Comparison of ENCODE assay signal across 8 cellular contexts in the genomic region with DNA sequence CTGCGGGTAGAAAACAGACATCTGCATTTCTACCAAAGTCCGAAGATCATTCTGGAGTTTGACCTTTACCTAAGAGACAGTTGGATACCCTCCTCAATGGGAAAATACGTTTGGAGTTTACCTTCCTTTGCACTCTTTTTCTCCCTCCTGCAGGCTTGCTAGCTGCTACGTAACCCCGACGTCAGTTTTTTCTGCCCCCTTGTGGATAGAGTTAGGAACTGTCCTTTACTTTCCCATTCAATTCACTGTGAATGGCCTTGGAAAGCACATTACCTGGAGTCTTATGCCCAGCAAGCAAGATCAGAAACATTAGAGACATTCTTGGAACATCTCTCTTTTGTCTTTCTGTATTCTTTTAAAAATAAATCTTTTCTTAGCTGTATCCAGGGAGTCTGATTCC.
A peak's percentile ranks its signal among the peaks of the same experiment; 100 is the strongest.
DNase-seq lines count a peak whose midpoint lies in the region; ATAC-seq, FAIRE-seq and TF ChIP-seq lines count a peak whose summit lies in the region.

No MANE protein-coding gene starts in this region.

- ATAC-seq in foreskin keratinocyte = peak; percentile 41
- ATAC-seq in activated CD8-positive, alpha-beta memory T cell treated with anti-CD3 and anti-CD28 coated beads, Interleukin-2, amount 10 ng/mL, durations not matched to agents 7 days and 5 days = no peak

- H3K27ac ChIP-seq in foreskin keratinocyte = no peak overlapping the region

- H3K27ac Mint-ChIP-seq in activated CD8-positive, alpha-beta memory T cell treated with anti-CD3 and anti-CD28 coated beads, Interleukin-2, amount 10 ng/mL, durations not matched to agents 7 days and 5 days = no peak overlapping the region

- DNase-seq in SIG-M5 treated with dmso at 0.1 percent for 504 hours (lab: John Stamatoyannopoulos, UW; ENCODE audit: unreplicated experiment) (peak; percentile 33), SIG-M5 (lab: John Stamatoyannopoulos, UW) (no peak), HFF-Myc (ENCODE audit: extremely low read depth, low read depth) (no peak), NCI-H774 (lab: John Stamatoyannopoulos, UW) (peak; percentile 26), foreskin keratinocyte (no peak), urothelium cell line (ENCODE audit: low spot score) (peak; percentile 32), glomerular visceral epithelial cell (ENCODE audit: extremely low spot score) (no peak)
- no peak for DNase-seq in activated CD8-positive, alpha-beta memory T cell treated with anti-CD3 and anti-CD28 coated beads, Interleukin-2, amount 10 ng/mL, durations not matched to agents 7 days and 5 days

- TF ChIP-seq CTCF in HFF-Myc (IDR thresholded peaks at IDR 0.05; ENCODE audit: low read depth, low read length, missing control alignments) (peak; percentile 24), foreskin keratinocyte (conservative IDR thresholded peaks at IDR 0.05) (peak; percentile 53)

- CTCF ChIA-PET in activated CD8-positive, alpha-beta memory T cell treated with anti-CD3 and anti-CD28 coated beads, Interleukin-2, amount 10 ng/mL, durations not matched to agents 7 days and 5 days (lab: Charles Lee) = no interaction called here

- H3K27me3 ChIP-seq in foreskin keratinocyte = no peaks in the 10 kb centered on the region

- no peaks in the 10 kb centered on the region for H3K4me1 ChIP-seq in foreskin keratinocyte

- no peaks in the 10 kb centered on the region for H3K9me3 Mint-ChIP-seq in activated CD8-positive, alpha-beta memory T cell treated with anti-CD3 and anti-CD28 coated beads, Interleukin-2, amount 10 ng/mL, durations not matched to agents 7 days and 5 days (ENCODE audit: low read depth)

- no peaks in the 10 kb centered on the region for H3K36me3 Mint-ChIP-seq in activated CD8-positive, alpha-beta memory T cell treated with anti-CD3 and anti-CD28 coated beads, Interleukin-2, amount 10 ng/mL, durations not matched to agents 7 days and 5 days

- no peak overlapping the region for H3K4me3 ChIP-seq in HFF-Myc (replicated peaks; ENCODE audit: low read depth, low read length)

- FAIRE-seq in urothelium cell line (lab: Jason Lieb, UNC) = no peak

- H3K27me3 Mint-ChIP-seq in activated CD8-positive, alpha-beta memory T cell treated with anti-CD3 and anti-CD28 coated beads, Interleukin-2, amount 10 ng/mL, durations not matched to agents 7 days and 5 days = no peaks in the 10 kb centered on the region

- H3K4me3 Mint-ChIP-seq in activated CD8-positive, alpha-beta memory T cell treated with anti-CD3 and anti-CD28 coated beads, Interleukin-2, amount 10 ng/mL, durations not matched to agents 7 days and 5 days = no peak overlapping the region

- H3K4me1 Mint-ChIP-seq in activated CD8-positive, alpha-beta memory T cell treated with anti-CD3 and anti-CD28 coated beads, Interleukin-2, amount 10 ng/mL, durations not matched to agents 7 days and 5 days = no peaks in the 10 kb centered on the region

Comparison
In these comparisons a context has a peak if more than half of its experiments do, and no peak if none do; other contexts are left out.
1. DNase-seq: peak in SIG-M5 treated with dmso at 0.1 percent for 504 hours (single experiment), NCI-H774 (single experiment) and urothelium cell line (single experiment); none in SIG-M5 (single experiment), HFF-Myc (single experiment), foreskin keratinocyte (0 of 2), glomerular visceral epithelial cell (single experiment) and activated CD8-positive, alpha-beta memory T cell treated with anti-CD3 and anti-CD28 coated beads, Interleukin-2, amount 10 ng/mL, durations not matched to agents 7 days and 5 days (single experiment).